1 cellular context compared by ENCODE assay signal in the genomic region with DNA sequence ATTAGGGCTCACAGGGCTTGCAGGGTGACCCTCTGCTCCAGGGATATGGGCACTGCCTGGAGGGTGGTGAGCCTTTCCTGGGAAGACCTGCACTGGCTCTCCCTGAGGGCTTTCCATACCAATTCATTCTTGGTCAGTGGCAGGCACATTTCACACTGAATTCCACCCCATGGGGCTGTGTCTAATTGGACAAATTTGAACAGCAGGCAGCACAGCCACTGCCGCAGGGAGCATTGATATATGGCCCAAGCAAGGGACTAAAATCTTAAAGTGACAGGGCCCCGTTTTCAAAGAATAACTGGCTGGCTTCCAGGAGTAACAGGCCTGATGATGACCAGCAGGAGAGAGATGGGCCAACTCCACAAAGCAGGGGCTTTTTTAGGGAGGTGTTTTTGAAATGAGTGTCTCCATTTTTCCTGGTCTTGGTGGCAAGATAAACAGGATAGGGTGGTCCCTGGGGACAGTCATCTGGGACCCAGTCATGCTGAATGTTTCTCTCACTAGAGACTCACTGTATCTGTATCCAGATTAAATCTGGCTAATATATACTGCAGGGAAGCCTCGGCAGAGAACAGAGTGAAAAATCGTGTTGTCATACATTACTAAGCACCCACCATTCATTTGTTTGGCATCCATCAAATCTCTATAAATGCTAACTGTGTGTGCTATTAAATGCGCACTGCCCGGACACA.
A peak's percentile ranks its signal among the peaks of the same experiment; 100 is the strongest.
TF ChIP-seq lines count a peak whose summit lies in the region.

No MANE protein-coding gene starts in this region.

TF ChIP-seq in HEK293, 187 proteins besides CTCF, POLR2A, EP300 and RAD21 (continued from another document):
- TF ChIP-seq, protein P1, sequence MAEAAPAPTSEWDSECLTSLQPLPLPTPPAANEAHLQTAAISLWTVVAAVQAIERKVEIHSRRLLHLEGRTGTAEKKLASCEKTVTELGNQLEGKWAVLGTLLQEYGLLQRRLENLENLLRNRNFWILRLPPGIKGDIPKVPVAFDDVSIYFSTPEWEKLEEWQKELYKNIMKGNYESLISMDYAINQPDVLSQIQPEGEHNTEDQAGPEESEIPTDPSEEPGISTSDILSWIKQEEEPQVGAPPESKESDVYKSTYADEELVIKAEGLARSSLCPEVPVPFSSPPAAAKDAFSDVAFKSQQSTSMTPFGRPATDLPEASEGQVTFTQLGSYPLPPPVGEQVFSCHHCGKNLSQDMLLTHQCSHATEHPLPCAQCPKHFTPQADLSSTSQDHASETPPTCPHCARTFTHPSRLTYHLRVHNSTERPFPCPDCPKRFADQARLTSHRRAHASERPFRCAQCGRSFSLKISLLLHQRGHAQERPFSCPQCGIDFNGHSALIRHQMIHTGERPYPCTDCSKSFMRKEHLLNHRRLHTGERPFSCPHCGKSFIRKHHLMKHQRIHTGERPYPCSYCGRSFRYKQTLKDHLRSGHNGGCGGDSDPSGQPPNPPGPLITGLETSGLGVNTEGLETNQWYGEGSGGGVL (tag by site-specific recombination; IDR thresholded peaks at IDR 0.05): no peak
- TF ChIP-seq ZNF843 (tag by site-specific recombination; IDR thresholded peaks at IDR 0.05): peak; percentile 53; the same call in 1 of the 2 replicates
- TF ChIP-seq OSR2 (tag by site-specific recombination; IDR thresholded peaks at IDR 0.05): peak; percentile 88
